ENCODE assay signal across 1 cellular context in genomic region chr7:157760004-157760730, GRCh38.
TF ChIP-seq lines count a peak whose summit lies in the region.

No MANE protein-coding gene starts in this region.

TF ChIP-seq in SK-N-SH, 30 proteins besides CTCF, POLR2A, EP300 and RAD21 (continued from another document):
- TF ChIP-seq MXI1 (IDR thresholded peaks at IDR 0.05; ENCODE audit: low read depth, low read length), result no peak
- TF ChIP-seq REST (IDR thresholded peaks at IDR 0.05; ENCODE audit: low read depth, low read length), result no peak
- TF ChIP-seq USF1 (IDR thresholded peaks at IDR 0.05; ENCODE audit: borderline replicate concordance, low read depth), result no peak
- TF ChIP-seq FOXM1 (IDR thresholded peaks at IDR 0.05; ENCODE audit: low read depth), result no peak
